Comparison of ENCODE assay signal across 20 cellular contexts in the genomic region with DNA sequence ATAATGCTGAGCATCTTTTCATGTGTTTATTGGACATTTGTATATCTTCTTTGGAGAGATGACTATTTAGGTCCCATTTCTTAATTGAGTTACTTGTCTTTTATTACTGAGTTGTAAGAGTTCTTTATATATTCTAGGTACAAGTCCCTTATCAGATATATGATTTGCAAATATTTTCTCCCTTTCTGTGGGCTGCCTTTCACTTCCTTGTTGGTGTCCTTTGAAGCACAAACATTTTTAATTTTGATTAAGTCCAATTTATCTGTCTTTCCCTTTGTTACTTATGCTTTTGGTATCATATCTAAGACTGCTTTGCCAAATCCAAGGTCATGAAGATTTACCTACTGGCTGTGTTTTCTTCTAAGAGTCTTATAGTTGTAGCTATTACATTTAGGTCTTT.
DNase-seq lines count a peak whose midpoint lies in the region; ATAC-seq and TF ChIP-seq lines count a peak whose summit lies in the region.
"Had no signal": no experiment of that assay in that cellular context is flagged by ENCODE, and none has a peak within 500 bp of the region (broad histone marks: within the 10 kb centered on the region; RNA-seq: fewer than 3 reads in every experiment).

No MANE protein-coding gene starts in this region.

- H3K27ac Mint-ChIP-seq in activated naive CD8-positive, alpha-beta T cell treated with anti-CD3 and anti-CD28 coated beads, Interleukin-2, amount 10 ng/mL, durations not matched to agents 7 days and 5 days = peak overlapping the region; percentile 4
- no peak overlapping the region for H3K27ac Mint-ChIP-seq in activated naive CD8-positive, alpha-beta T cell treated with anti-CD3 and anti-CD28 coated beads for 36 hours
- H3K27ac Mint-ChIP-seq in activated B cell treated with CpG ODN at 0.5 μM for 24 hours (peak overlapping the region; percentile 67), naive B cell (peak overlapping the region in 4 of 6 donors; percentile 21 to 84 (median 54))
- H3K27ac Mint-ChIP-seq: CD4-positive, alpha-beta memory T cell had no signal

- H3K27me3 Mint-ChIP-seq in activated naive CD8-positive, alpha-beta T cell treated with anti-CD3 and anti-CD28 coated beads, Interleukin-2, amount 10 ng/mL, durations not matched to agents 7 days and 5 days = peaks cover 7% of the 10 kb centered on the region
- peaks cover 3% of the 10 kb centered on the region for H3K27me3 Mint-ChIP-seq in activated naive CD8-positive, alpha-beta T cell treated with anti-CD3 and anti-CD28 coated beads for 36 hours
- no peaks in the 10 kb centered on the region for H3K27me3 Mint-ChIP-seq in activated B cell treated with CpG ODN at 0.5 μM for 24 hours
- no peaks in the 10 kb centered on the region for H3K27me3 Mint-ChIP-seq in naive B cell

- peaks cover 2% of the 10 kb centered on the region for H3K36me3 Mint-ChIP-seq in activated naive CD8-positive, alpha-beta T cell treated with anti-CD3 and anti-CD28 coated beads, Interleukin-2, amount 10 ng/mL, durations not matched to agents 7 days and 5 days
- no peaks in the 10 kb centered on the region for H3K36me3 Mint-ChIP-seq in activated naive CD8-positive, alpha-beta T cell treated with anti-CD3 and anti-CD28 coated beads for 36 hours
- no peaks in the 10 kb centered on the region for H3K36me3 Mint-ChIP-seq in activated B cell treated with CpG ODN at 0.5 μM for 24 hours (ENCODE audit: low read depth)
- no peaks in the 10 kb centered on the region for H3K36me3 Mint-ChIP-seq in naive B cell

- no peaks in the 10 kb centered on the region for H3K4me1 Mint-ChIP-seq in activated naive CD8-positive, alpha-beta T cell treated with anti-CD3 and anti-CD28 coated beads, Interleukin-2, amount 10 ng/mL, durations not matched to agents 7 days and 5 days
- H3K4me1 Mint-ChIP-seq in activated naive CD8-positive, alpha-beta T cell treated with anti-CD3 and anti-CD28 coated beads for 36 hours = no peaks in the 10 kb centered on the region
- H3K4me1 Mint-ChIP-seq in activated B cell treated with CpG ODN at 0.5 μM for 24 hours (peaks cover 51% of the 10 kb centered on the region), naive B cell (peaks cover 34 to 62% (median 48%) of the 10 kb centered on the region in 3 donors)

- H3K9me3 Mint-ChIP-seq in activated naive CD8-positive, alpha-beta T cell treated with anti-CD3 and anti-CD28 coated beads, Interleukin-2, amount 10 ng/mL, durations not matched to agents 7 days and 5 days = peaks cover 4% of the 10 kb centered on the region
- H3K9me3 Mint-ChIP-seq in activated naive CD8-positive, alpha-beta T cell treated with anti-CD3 and anti-CD28 coated beads for 36 hours = peaks cover 3% of the 10 kb centered on the region
- H3K9me3 Mint-ChIP-seq in activated B cell treated with CpG ODN at 0.5 μM for 24 hours (no peaks in the 10 kb centered on the region), naive B cell (peaks cover 0 to 6% (median 0%) of the 10 kb centered on the region in 7 donors)
- H3K9me3 Mint-ChIP-seq: CD4-positive, alpha-beta memory T cell had no signal

- CTCF ChIA-PET in activated B cell treated with CpG ODN at 0.5 μM for 24 hours (lab: Charles Lee) = no interaction called here

- intact Hi-C loops in activated B cell treated with CpG ODN at 0.5 μM for 24 hours (cut with micrococcal nuclease) = no loop called here

- ATAC-seq in activated naive CD8-positive, alpha-beta T cell treated with anti-CD3 and anti-CD28 coated beads, Interleukin-2, amount 10 ng/mL, durations not matched to agents 7 days and 5 days (ENCODE audit: low read depth) = no peak
- peak; percentile 35 for ATAC-seq in activated B cell treated with CpG ODN at 0.5 μM for 24 hours (ENCODE audit: low read depth)
- peak; percentile 52 to 61 for ATAC-seq in naive B cell (ENCODE audit: low read depth in 2 of 2)
- ATAC-seq: GM12878 had no signal

- H3K4me3 Mint-ChIP-seq in activated naive CD8-positive, alpha-beta T cell treated with anti-CD3 and anti-CD28 coated beads, Interleukin-2, amount 10 ng/mL, durations not matched to agents 7 days and 5 days = no peak overlapping the region
- no peak overlapping the region for H3K4me3 Mint-ChIP-seq in activated naive CD8-positive, alpha-beta T cell treated with anti-CD3 and anti-CD28 coated beads for 36 hours
- H3K4me3 Mint-ChIP-seq in activated B cell treated with CpG ODN at 0.5 μM for 24 hours = peak overlapping the region; percentile 32
- H3K4me3 Mint-ChIP-seq in naive B cell = peak overlapping the region; percentile 0 to 61 (median 48)
- H3K4me3 Mint-ChIP-seq: CD4-positive, alpha-beta memory T cell had no signal

- no peak for TF ChIP-seq CTCF in activated B cell treated with CpG ODN at 0.5 μM for 24 hours (IDR thresholded peaks at IDR 0.05)

- DNase-seq in activated naive CD8-positive, alpha-beta T cell treated with anti-CD3 and anti-CD28 coated beads, Interleukin-2, amount 10 ng/mL, durations not matched to agents 7 days and 5 days = no peak
- no peak for DNase-seq in activated naive CD8-positive, alpha-beta T cell treated with anti-CD3 and anti-CD28 coated beads for 36 hours
- DNase-seq in activated B cell treated with CpG ODN at 0.5 μM for 24 hours = no peak
- DNase-seq in naive B cell = peak; percentile 36
- DNase-seq in NCI-H1930 (lab: John Stamatoyannopoulos, UW) = no peak
- no peak for DNase-seq in stimulated activated naive CD4-positive, alpha-beta T cell treated with Interleukin-2 at 50 U/mL for 16 hours (lab: John Stamatoyannopoulos, UW)
- DNase-seq in stimulated activated CD4-positive, alpha-beta T cell treated with anti-CD3 and anti-CD28 coated beads, Interleukin-4, amount 100 ng/mL, for 4 hours = no peak
- DNase-seq: BE2C; C1 segment of cervical spinal cord; Calu3; CD4-positive, alpha-beta memory T cell; COR-L47; DMS153; DND-41; EL; GDM1; GM23248; H7; HCEC 1CT had no signal

- POLR2A ChIA-PET in activated naive CD8-positive, alpha-beta T cell treated with anti-CD3 and anti-CD28 coated beads, Interleukin-2, amount 10 ng/mL, durations not matched to agents 7 days and 5 days (lab: Charles Lee) = no interaction called here
- POLR2A ChIA-PET in activated B cell treated with CpG ODN at 0.5 μM for 24 hours (lab: Charles Lee) = interaction anchor here (0.9 to 1.3 kb wide), 3 partner anchors 12 to 25 kb away, joined by 3 to 6 read pairs (median 6); no protein-coding TSS in a partner anchor

Comparison
In these comparisons a context has a peak if more than half of its experiments do, and no peak if none do; other contexts are left out.
1. H3K4me3 Mint-ChIP-seq: peak in activated B cell treated with CpG ODN at 0.5 μM for 24 hours (single experiment) and naive B cell (8 of 8); none in activated naive CD8-positive, alpha-beta T cell treated with anti-CD3 and anti-CD28 coated beads, Interleukin-2, amount 10 ng/mL, durations not matched to agents 7 days and 5 days (single experiment) and activated naive CD8-positive, alpha-beta T cell treated with anti-CD3 and anti-CD28 coated beads for 36 hours (single experiment).